In the genomic region with DNA sequence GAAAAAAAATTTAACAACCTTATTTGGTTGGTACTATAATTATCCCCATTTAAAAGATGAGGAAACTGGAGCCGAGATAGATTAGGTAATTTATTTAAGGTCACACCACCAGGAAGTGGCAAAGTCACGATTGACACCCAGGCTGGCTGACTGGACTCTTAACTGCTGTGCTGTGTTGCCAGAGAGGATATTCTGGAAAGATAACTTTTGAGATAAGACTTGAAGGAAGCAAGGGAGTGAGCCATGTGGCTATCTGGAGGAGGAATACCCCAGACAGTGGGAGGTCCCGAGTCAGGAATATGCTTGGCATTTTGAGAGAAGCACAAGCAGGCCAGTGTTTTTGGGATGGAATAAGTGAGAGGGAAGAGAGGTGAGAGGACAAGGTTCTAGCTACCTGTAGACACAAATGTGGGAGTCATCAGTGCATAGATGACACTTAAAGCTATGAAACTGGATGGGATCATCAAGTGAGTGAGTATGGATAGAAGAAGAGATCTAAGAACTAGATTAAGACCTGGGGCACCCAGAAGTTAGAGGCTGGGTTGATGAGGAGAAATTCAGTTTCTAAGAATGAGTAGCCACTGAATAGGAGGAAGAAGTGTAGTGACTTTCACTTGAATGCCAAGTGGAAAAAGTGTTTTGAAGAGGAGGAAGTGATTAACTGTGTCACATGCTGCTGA, we compare ENCODE assay signal across 22 cellular contexts. TPM values are rescaled to one million over a fixed set of nuclear protein-coding genes. Genes with fewer than 3 reads are reported as not detected.
"Had no signal": no experiment of that assay in that cellular context is flagged by ENCODE, and none has a peak within 500 bp of the region (broad histone marks: within the 10 kb centered on the region; RNA-seq: fewer than 3 reads in every experiment).

No MANE protein-coding gene starts in this region.

- H3K9me3 Mint-ChIP-seq: activated naive CD4-positive, alpha-beta T cell treated with anti-CD3 and anti-CD28 coated beads for 36 hours; memory B cell; T-cell had no signal

- H3K4me1 ChIP-seq: body of pancreas, colonic mucosa, foreskin keratinocyte, left ventricle myocardium inferior, transverse colon had no signal

- H3K4me3 Mint-ChIP-seq: activated CD4-positive, alpha-beta T cell treated with anti-CD3 and anti-CD28 coated beads, Interleukin-2, amount 10 ng/mL, durations not matched to agents 24 days and 14 days; activated naive CD4-positive, alpha-beta T cell treated with anti-CD3 and anti-CD28 coated beads for 36 hours; memory B cell; natural killer cell treated with Interleukin-12 subunit alpha and Interleukin-12 subunit beta and Interleukin-15 and Interleukin-18, amount 100 ng/mL, for 72 hours; stimulated activated memory B cell treated with anti-CD40 and anti-IgM and Interleukin-4, amounts not matched to agents 10 μg/mL and 1 μg/mL and 100 μg/mL, for 72 hours; T-cell had no signal

- ATAC-seq: body of pancreas; foreskin keratinocyte; natural killer cell treated with Interleukin-12 subunit alpha and Interleukin-12 subunit beta and Interleukin-15 and Interleukin-18, amount 100 ng/mL, for 72 hours; stimulated activated memory B cell treated with anti-CD40 and anti-IgM and Interleukin-4, amounts not matched to agents 10 μg/mL and 1 μg/mL and 100 μg/mL, for 72 hours; T-cell had no signal

- DNase-seq: activated CD4-positive, alpha-beta T cell treated with anti-CD3 and anti-CD28 coated beads, Interleukin-2, amount 10 ng/mL, durations not matched to agents 24 days and 14 days; activated CD4-positive, CD25-positive, alpha-beta regulatory T cell; activated naive CD4-positive, alpha-beta T cell treated with anti-CD3 and anti-CD28 coated beads for 36 hours; amygdala; body of pancreas; central memory CD4-positive, alpha-beta T cell; colonic mucosa; effector CD4-positive, alpha-beta T cell; foreskin keratinocyte; left ventricle myocardium inferior; nucleus accumbens; posterior cingulate gyrus; retina; stimulated activated CD4-positive, alpha-beta T cell treated with anti-CD3 and anti-CD28 coated beads, Interleukin-12 subunit alpha, Interleukin-12 subunit beta, amount 100 ng/mL, for 4 hours; stimulated activated CD4-positive, alpha-beta T cell treated with anti-CD3 and anti-CD28 coated beads, Interleukin-2, amount 100 ng/mL, for 48 hours; substantia nigra; T-cell; transverse colon had no signal

- H3K9me3 ChIP-seq: body of pancreas, colonic mucosa, left ventricle myocardium inferior, transverse colon had no signal

- H3K27me3 Mint-ChIP-seq: stimulated activated memory B cell treated with anti-CD40 and anti-IgM and Interleukin-4, amounts not matched to agents 10 μg/mL and 1 μg/mL and 100 μg/mL, for 72 hours had no signal

- H3K36me3 Mint-ChIP-seq: memory B cell; natural killer cell treated with Interleukin-12 subunit alpha and Interleukin-12 subunit beta and Interleukin-15 and Interleukin-18, amount 100 ng/mL, for 72 hours; stimulated activated memory B cell treated with anti-CD40 and anti-IgM and Interleukin-4, amounts not matched to agents 10 μg/mL and 1 μg/mL and 100 μg/mL, for 72 hours; T-cell had no signal

- H3K4me3 ChIP-seq: body of pancreas, colonic mucosa, left ventricle myocardium inferior, transverse colon had no signal

- H3K36me3 ChIP-seq: colonic mucosa, left ventricle myocardium inferior, transverse colon had no signal

- H3K27me3 ChIP-seq: body of pancreas, colonic mucosa, transverse colon had no signal

- H3K4me1 Mint-ChIP-seq: activated CD4-positive, alpha-beta T cell treated with anti-CD3 and anti-CD28 coated beads, Interleukin-2, amount 10 ng/mL, durations not matched to agents 24 days and 14 days had no signal

- H3K27ac Mint-ChIP-seq: activated CD4-positive, alpha-beta T cell treated with anti-CD3 and anti-CD28 coated beads, Interleukin-2, amount 10 ng/mL, durations not matched to agents 24 days and 14 days; activated naive CD4-positive, alpha-beta T cell treated with anti-CD3 and anti-CD28 coated beads for 36 hours; memory B cell; natural killer cell treated with Interleukin-12 subunit alpha and Interleukin-12 subunit beta and Interleukin-15 and Interleukin-18, amount 100 ng/mL, for 72 hours; stimulated activated memory B cell treated with anti-CD40 and anti-IgM and Interleukin-4, amounts not matched to agents 10 μg/mL and 1 μg/mL and 100 μg/mL, for 72 hours; T-cell had no signal

- H3K27ac ChIP-seq: body of pancreas, colonic mucosa, foreskin keratinocyte, left ventricle myocardium inferior, transverse colon had no signal

RNA-seq across cellular contexts. Expression of gene PDE8B, which starts 25.5 kb away (rescaled TPM):
- total RNA-seq: foreskin keratinocyte; natural killer cell treated with Interleukin-12 subunit alpha and Interleukin-12 subunit beta and Interleukin-15 and Interleukin-18, amount 100 ng/mL, for 72 hours; SK-MEL-5 had no signal
- polyA plus RNA-seq: foreskin keratinocyte had no signal
